8 cellular contexts compared by ENCODE assay signal in the genomic region with DNA sequence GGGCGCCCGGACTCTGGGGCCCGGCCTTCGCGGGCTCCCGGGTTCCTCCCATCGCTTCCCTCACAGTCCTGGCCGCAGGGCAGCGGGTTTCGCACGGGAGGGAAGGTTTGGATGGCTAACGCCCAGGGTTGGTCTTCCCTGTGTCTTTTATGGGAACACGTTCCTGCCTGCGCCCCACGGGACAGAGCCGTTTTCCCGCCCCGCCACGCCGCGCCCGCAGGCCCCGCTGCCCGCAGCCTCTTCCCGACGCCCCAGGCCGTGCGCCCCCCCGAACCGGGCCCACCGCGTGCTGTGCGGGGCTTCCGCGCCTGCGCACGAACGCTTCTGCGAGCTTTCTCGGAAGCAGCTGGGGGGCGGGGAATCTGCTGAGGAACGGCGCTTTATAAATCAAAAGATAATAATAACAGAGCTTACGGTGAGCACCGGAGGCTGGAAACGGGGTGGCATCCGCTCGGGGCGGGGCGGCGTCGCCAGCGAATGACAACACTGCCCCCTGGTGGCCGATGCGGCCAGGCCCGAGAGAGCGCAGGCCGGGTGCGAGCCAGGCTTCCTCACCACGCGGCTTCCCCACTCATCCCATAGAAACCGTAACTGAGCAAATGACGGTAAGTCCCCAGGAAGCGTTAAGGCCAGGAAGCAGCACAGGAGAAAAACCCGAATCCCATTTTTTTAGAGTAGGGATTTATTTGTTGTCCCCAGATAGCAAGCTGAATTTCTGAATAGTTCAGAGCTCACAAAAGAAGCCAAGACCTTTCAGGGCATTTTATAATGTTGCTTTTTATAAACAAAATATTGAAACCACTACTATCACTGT.
DNase-seq lines count a peak whose midpoint lies in the region; ATAC-seq and TF ChIP-seq lines count a peak whose summit lies in the region.

No MANE protein-coding gene starts in this region.

- H3K4me3 Mint-ChIP-seq in nephron, result peak overlapping the region; percentile 72 to 79 (median 73)

- DNase-seq in CD1c-positive myeloid dendritic cell (ENCODE audit: extremely low spot score) (peak; percentile 83), RPMI7951 (ENCODE audit: low read depth) (peak; percentile 83), fibroblast of the conjunctiva (ENCODE audit: low read depth) (peak; percentile 87)
- DNase-seq in activated T-helper 9 cell treated with anti-CD3 and anti-CD28 coated beads, Interleukin-2, amount 50 U/mL, for 16 hours (ENCODE audit: low read depth), result peak; percentile 71
- DNase-seq in stimulated activated naive CD4-positive, alpha-beta T cell (lab: John Stamatoyannopoulos, UW), result peak; percentile 63 to 88 (median 75)

- H3K4me1 Mint-ChIP-seq in nephron, result peaks cover 41% of the 10 kb centered on the region

- peaks cover 4% of the 10 kb centered on the region for H3K9me3 Mint-ChIP-seq in nephron

- no peaks in the 10 kb centered on the region for H3K36me3 ChIP-seq in KMS-11 (ENCODE audit: insufficient read depth)

- H3K27ac Mint-ChIP-seq in nephron, result peak overlapping the region; percentile 86 to 93 (median 90)

- no peaks in the 10 kb centered on the region for H3K36me3 Mint-ChIP-seq in nephron (ENCODE audit: low read depth)

- no peaks in the 10 kb centered on the region for H3K79me2 ChIP-seq in KMS-11 (ENCODE audit: insufficient read depth, low read depth)

- no peaks in the 10 kb centered on the region for H4K20me1 ChIP-seq in KMS-11 (ENCODE audit: insufficient read depth)

- H3K9ac ChIP-seq in KMS-11, result no peak overlapping the region; the same call in 1 of the 2 replicates

- no peak overlapping the region for H3K4me3 ChIP-seq in KMS-11 (IDR thresholded peaks at IDR 0.05; ENCODE audit: insufficient read depth, low read depth, low read length)

- TF ChIP-seq CTCF in KMS-11 (conservative IDR thresholded peaks at IDR 0.05; ENCODE audit: low read depth, low read length) (peak; percentile 86), nephron (IDR thresholded peaks at IDR 0.05; ENCODE audit: unreplicated experiment in 3 of 3) (peak; percentile 98 to 99 (median 98))

- H3K27ac ChIP-seq in KMS-11, result no peak overlapping the region

- peaks cover 5% of the 10 kb centered on the region for H3K4me1 ChIP-seq in KMS-11 (ENCODE audit: low read depth, poor library complexity, severe bottlenecking)

- peak overlapping the region; percentile 56 for H3K4me2 ChIP-seq in KMS-11

- H3K27me3 ChIP-seq in KMS-11 (ENCODE audit: insufficient read depth, low read depth), result no peaks in the 10 kb centered on the region

- H2AFZ ChIP-seq in KMS-11 (ENCODE audit: low read depth), result peak overlapping the region; percentile 58; the same call in 1 of the 2 replicates

- peak; percentile 92 for ATAC-seq in GM21381 (IDR thresholded peaks at IDR 0.05; ENCODE audit: unreplicated experiment)

- peaks cover 21% of the 10 kb centered on the region for H3K27me3 Mint-ChIP-seq in nephron (ENCODE audit: low read depth)
